Comparison of ENCODE assay signal across 8 cellular contexts in genomic region chr3:15331606-15332404, GRCh38. TPM values are rescaled to one million over a fixed set of nuclear protein-coding genes. Genes with fewer than 3 reads are reported as not detected.
A peak's percentile ranks its signal among the peaks of the same experiment; 100 is the strongest.
DNase-seq lines count a peak whose midpoint lies in the region; ATAC-seq, FAIRE-seq and TF ChIP-seq lines count a peak whose summit lies in the region.

No MANE protein-coding gene starts in this region.

- no peak for DNase-seq in astrocyte of the spinal cord (ENCODE audit: low read depth, low spot score)
- peak; percentile 19 for DNase-seq in iPS-NIHi11 (ENCODE audit: low spot score)
- peak; percentile 67 for DNase-seq in small intestine
- no peak for DNase-seq in NCI-H1694 treated with DMSO at 0.1 percent for 48 hours (lab: John Stamatoyannopoulos, UW)
- no peak for DNase-seq in cerebellar nuclear complex (lab: John Stamatoyannopoulos, UW)

- WGBS in small intestine, 3 donors, result 0 to 3% (median 2%) methylated on average over 50 to 71 of the region's 71 CpGs

- H2AFZ ChIP-seq in SU-DHL-6 (ENCODE audit: low read depth, low read length, severe bottlenecking), result peak overlapping the region; percentile 80

- no peaks in the 10 kb centered on the region for H3K79me2 ChIP-seq in SU-DHL-6 (ENCODE audit: insufficient read depth, low read length)

- H3K9ac ChIP-seq in SU-DHL-6 (ENCODE audit: low read length), result peak overlapping the region; percentile 61

- no peak for FAIRE-seq in small intestine (lab: Jason Lieb, UNC)

- no peak overlapping the region for H3K27ac ChIP-seq in SU-DHL-6 (ENCODE audit: low read depth, low read length)
- peak overlapping the region; percentile 68 to 88 for H3K27ac ChIP-seq in small intestine (ENCODE audit: low read depth in 1 of 2, low read length in 1 of 2)

- H3K27me3 ChIP-seq in SU-DHL-6 (ENCODE audit: low read length) (no peaks in the 10 kb centered on the region), small intestine (ENCODE audit: control insufficient read depth in 2 of 2, insufficient read depth in 2 of 2, low read length in 2 of 2) (no peaks in the 10 kb centered on the region)

- H4K20me1 ChIP-seq in SU-DHL-6 (ENCODE audit: low read depth, low read length), result no peaks in the 10 kb centered on the region

- peak; percentile 18 for ATAC-seq in GM18520 (IDR thresholded peaks at IDR 0.05; ENCODE audit: unreplicated experiment)
- peak; percentile 36 for ATAC-seq in HG02973 (IDR thresholded peaks at IDR 0.05; ENCODE audit: unreplicated experiment)

- H3K4me3 ChIP-seq in SU-DHL-6 (ENCODE audit: insufficient read depth, low read length, poor library complexity, severe bottlenecking) (peak overlapping the region; percentile 64), astrocyte of the spinal cord (ENCODE audit: low read depth, low read length) (peak overlapping the region; percentile 79), small intestine (ENCODE audit: low read depth in 1 of 2, low read length in 2 of 2) (peak overlapping the region; percentile 50 to 94)

- H3K4me1 ChIP-seq in small intestine (ENCODE audit: control insufficient read depth in 2 of 2, insufficient read depth in 1 of 2, low read depth in 1 of 2, low read length in 1 of 2), result peaks cover 0 to 2% of the 10 kb centered on the region in 2 donors

- H3K4me2 ChIP-seq in SU-DHL-6 (ENCODE audit: low read depth, low read length, poor library complexity, severe bottlenecking), result peak overlapping the region; percentile 63

- H3K36me3 ChIP-seq in SU-DHL-6 (ENCODE audit: low read length), result no peaks in the 10 kb centered on the region
- H3K36me3 ChIP-seq in small intestine (ENCODE audit: control insufficient read depth in 2 of 2, insufficient read depth in 2 of 2, low read length in 2 of 2), result no peaks in the 10 kb centered on the region

- TF ChIP-seq CTCF in SU-DHL-6 (IDR thresholded peaks at IDR 0.05; ENCODE audit: insufficient read depth, low read length, poor library complexity, severe bottlenecking) (no peak), astrocyte of the spinal cord (IDR thresholded peaks at IDR 0.05; ENCODE audit: low read depth, low read length) (no peak)

- H3K9me3 ChIP-seq in SU-DHL-6 (ENCODE audit: insufficient read depth, low read length) (no peaks in the 10 kb centered on the region), small intestine (ENCODE audit: control insufficient read depth, low read depth) (no peaks in the 10 kb centered on the region)

- no peaks in the 10 kb centered on the region for H3K9me2 ChIP-seq in SU-DHL-6 (replicated peaks; ENCODE audit: insufficient read depth, low read length)

- H3F3A ChIP-seq in SU-DHL-6 (ENCODE audit: insufficient read depth), result 0 out of 2 replicates have a peak, but pooled peaks cover 7% of the 10 kb centered on the region

- in situ Hi-C loops in astrocyte of the spinal cord (cut with HindIII; ENCODE audit: low sequenced_read_pairs), result no loop called here

RNA-seq across cellular contexts. Expression of gene SH3BP5, which starts 0.6 kb away (rescaled TPM):
- 10 to 100 TPM in 2 of 3 donors, 1 to 10 TPM in 1; 4.9 to 24.0 (median 14.3) TPM for polyA plus RNA-seq in small intestine

Comparison
In these comparisons a context has a peak if more than half of its experiments do, and no peak if none do; other contexts are left out.
1. DNase-seq: peak in iPS-NIHi11 (single experiment) and small intestine (single experiment); none in astrocyte of the spinal cord (single experiment), NCI-H1694 treated with DMSO at 0.1 percent for 48 hours (single experiment) and cerebellar nuclear complex (0 of 2).
2. Peak in every context shown above with its lines, with median percentiles within 50 percentile points of each other: H3K4me3 ChIP-seq.